Comparison of ENCODE assay signal across 8 cellular contexts in genomic region chr17:16214190-16215001, GRCh38. TPM values are rescaled to one million over a fixed set of nuclear protein-coding genes. Genes with fewer than 3 reads are reported as not detected.
A peak's percentile ranks its signal among the peaks of the same experiment; 100 is the strongest.
DNase-seq lines count a peak whose midpoint lies in the region; ATAC-seq and TF ChIP-seq lines count a peak whose summit lies in the region.

No MANE protein-coding gene starts in this region.

- H3K4me1 ChIP-seq in left lung = peaks cover 23 to 65% of the 10 kb centered on the region in 2 donors
- H3K4me1 ChIP-seq in thoracic aorta (ENCODE audit: control insufficient read depth in 1 of 2, low read depth in 2 of 2) = peaks cover 38 to 43% of the 10 kb centered on the region in 2 donors

- intact Hi-C loops in left lung (cut with DNase I) (no loop called here), left colon (cut with DNase I, micrococcal nuclease) (no loop called here)

- TF ChIP-seq CTCF in astrocyte of the spinal cord (IDR thresholded peaks at IDR 0.05; ENCODE audit: low read depth, low read length) (no peak), left lung (IDR thresholded peaks at IDR 0.05) (no peak), thoracic aorta (IDR thresholded peaks at IDR 0.05) (no peak)

- in situ Hi-C loops in astrocyte of the spinal cord (cut with HindIII; ENCODE audit: low sequenced_read_pairs) = no loop called here

- H3K27me3 ChIP-seq in MG63 = no peaks in the 10 kb centered on the region
- no peaks in the 10 kb centered on the region for H3K27me3 ChIP-seq in left lung
- no peaks in the 10 kb centered on the region for H3K27me3 ChIP-seq in thoracic aorta (replicated peaks; ENCODE audit: insufficient read depth)

- H3K36me3 ChIP-seq in MG63 (peaks cover 2% of the 10 kb centered on the region; the same call in 1 of the 2 replicates), left lung (no peaks in the 10 kb centered on the region), thoracic aorta (no peaks in the 10 kb centered on the region)

- ATAC-seq in left lung (no peak), thoracic aorta (ENCODE audit: insufficient number of reproducible peaks, low FRiP score, low read depth) (no peak), left colon (no peak)

- H3K4me3 ChIP-seq in MG63 (peak overlapping the region; percentile 81), astrocyte of the spinal cord (ENCODE audit: low read depth, low read length) (peak overlapping the region; percentile 90), left lung (peak overlapping the region; percentile 96), thoracic aorta (peak overlapping the region; percentile 100)

- H3K27ac ChIP-seq in left lung (peak overlapping the region; percentile 98 to 99), thoracic aorta (peak overlapping the region; percentile 98 to 99)

- H3K9me3 ChIP-seq in MG63 = no peaks in the 10 kb centered on the region
- no peaks in the 10 kb centered on the region for H3K9me3 ChIP-seq in left lung
- H3K9me3 ChIP-seq in thoracic aorta = no peaks in the 10 kb centered on the region

- DNase-seq in DMS53 (lab: John Stamatoyannopoulos, UW) (peak; percentile 33), DMS53 treated with DMSO at 0.1 percent for 48 hours (lab: John Stamatoyannopoulos, UW; ENCODE audit: unreplicated experiment) (no peak), MG63 (no peak), astrocyte of the spinal cord (ENCODE audit: low read depth, low spot score) (no peak), left lung (no peak), thoracic aorta (ENCODE audit: low spot score) (no peak), left colon (no peak), NK-92 (lab: John Stamatoyannopoulos, UW; ENCODE audit: unreplicated experiment) (no peak)

RNA-seq across cellular contexts. Expression of gene NCOR1, which starts 0.9 kb away (rescaled TPM):
- 19.8 and 41.6 TPM in 2 replicates for total RNA-seq in MG63 (2014; rRNA removed; shearing (Covaris generic); ENCODE audit: low replicate concordance)
- total RNA-seq in left lung (100 to 1,000 TPM; 116 to 139 TPM), thoracic aorta (100 to 1,000 TPM; 131 to 178 TPM), left colon (100 to 1,000 TPM; 181 to 257 TPM)

RNA-seq across cellular contexts. Expression of gene PIGL, which starts 2.6 kb away (rescaled TPM):
- total RNA-seq in MG63 (2014; rRNA removed; shearing (Covaris generic); ENCODE audit: low replicate concordance) = 5.7 and 19.0 TPM in 2 replicates
- total RNA-seq in left lung (10 to 100 TPM; 15.9 to 27.9 TPM), thoracic aorta (100 to 1,000 TPM in 1 of 2 donors, 10 to 100 TPM in 1; 52.1 to 124 TPM), left colon (10 to 100 TPM; 38.4 to 53.4 TPM)
